ENCODE assay signal across 22 cellular contexts in the genomic region with DNA sequence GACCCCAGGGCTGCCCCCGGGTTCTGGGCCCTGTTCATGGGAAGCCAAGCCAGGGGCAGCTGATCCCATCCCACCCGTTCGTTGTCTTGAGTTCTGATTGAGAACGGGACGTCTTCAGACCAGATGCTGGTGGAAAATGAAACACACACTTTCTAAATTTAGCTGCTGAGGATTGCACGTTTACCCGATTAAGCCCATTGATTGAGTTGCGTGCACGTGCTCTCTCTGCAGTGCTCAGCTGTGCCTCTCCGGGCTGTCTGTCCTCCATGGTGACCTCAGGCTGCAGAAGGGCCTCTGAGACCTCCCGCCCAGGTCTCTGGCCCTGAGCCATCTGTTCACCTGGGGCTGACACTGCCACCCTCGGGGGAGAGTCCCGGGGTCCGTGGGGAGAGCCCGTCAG. TPM values are rescaled to one million over a fixed set of nuclear protein-coding genes. Genes with fewer than 3 reads are reported as not detected.
DNase-seq lines count a peak whose midpoint lies in the region; ATAC-seq, FAIRE-seq and TF ChIP-seq lines count a peak whose summit lies in the region.
"Had no signal": no experiment of that assay in that cellular context is flagged by ENCODE, and none has a peak within 500 bp of the region (broad histone marks: within the 10 kb centered on the region; RNA-seq: fewer than 3 reads in every experiment).

No MANE protein-coding gene starts in this region.

- H3K4ac ChIP-seq in neuronal stem cell (ENCODE audit: low read length), result no peak overlapping the region

- no CpG with 5 or more reads among the region's 15 CpGs for WGBS in neuronal stem cell (ENCODE audit: extremely low coverage in 2 of 2, insufficient read length in 2 of 2, insufficient replicate concordance in 1 of 2), 2 donors
- 82 to 92% methylated on average over 9 to 13 of the region's 15 CpGs for WGBS in thyroid gland, 2 donors

- H2BK120ac ChIP-seq in neuronal stem cell (ENCODE audit: low read depth, low read length), result no peak overlapping the region

- no peak overlapping the region for H2AFZ ChIP-seq in neuronal stem cell (ENCODE audit: low read length)
- H2AFZ ChIP-seq: PC-9 had no signal

- no peaks in the 10 kb centered on the region for H3K36me3 ChIP-seq in WERI-Rb-1
- H3K36me3 ChIP-seq in neuronal stem cell (replicated peaks in 1 of 2; ENCODE audit: control insufficient read depth in 2 of 2, insufficient read depth in 2 of 2, low read length in 2 of 2), result no peaks in the 10 kb centered on the region
- no peaks in the 10 kb centered on the region for H3K36me3 ChIP-seq in thyroid gland

- H3K14ac ChIP-seq in neuronal stem cell (ENCODE audit: low read length), result peak overlapping the region; percentile 82

- H3K4me2 ChIP-seq in neuronal stem cell (ENCODE audit: insufficient read depth, low read length, poor library complexity, severe bottlenecking), result no peak overlapping the region
- H3K4me2 ChIP-seq: PC-9 had no signal

- H2BK12ac ChIP-seq in neuronal stem cell (ENCODE audit: low read length), result no peak overlapping the region

- TF ChIP-seq CTCF in WERI-Rb-1 (IDR thresholded peaks at IDR 0.05; ENCODE audit: low read depth, low read length) (no peak), thyroid gland (IDR thresholded peaks at IDR 0.05) (no peak)

- H3K4me1 ChIP-seq in neuronal stem cell (ENCODE audit: control insufficient read depth in 2 of 2, insufficient read depth in 1 of 2, low read depth in 1 of 2, low read length in 2 of 2) (peaks cover 3 to 9% of the 10 kb centered on the region in 2 donors), thyroid gland (no peaks in the 10 kb centered on the region)

- H3K18ac ChIP-seq in neuronal stem cell (ENCODE audit: low read length), result peak overlapping the region; percentile 38

- H3K4me3 ChIP-seq in WERI-Rb-1 (ENCODE audit: low read depth, low read length) (no peak overlapping the region), neuronal stem cell (ENCODE audit: low read length in 2 of 2) (no peak overlapping the region), thyroid gland (replicated peaks in 1 of 3) (no peak overlapping the region)
- H3K4me3 ChIP-seq: PC-9 had no signal

- no peak overlapping the region for H3K9ac ChIP-seq in neuronal stem cell (ENCODE audit: low read depth, low read length, poor library complexity)

- H2BK15ac ChIP-seq in neuronal stem cell (ENCODE audit: low read length), result peak overlapping the region; percentile 98

- H3K27ac ChIP-seq in WERI-Rb-1 (0 out of 2 replicates have a peak overlapping the region, but pooled peaks have one; percentile 23), neuronal stem cell (replicated peaks; ENCODE audit: low read length) (no peak overlapping the region), thyroid gland (no peak overlapping the region)
- H3K27ac ChIP-seq: HL-60, PC-9 had no signal

- H4K91ac ChIP-seq in neuronal stem cell (ENCODE audit: low read depth, low read length, poor library complexity), result no peak overlapping the region

- no peak for TF ChIP-seq POLR2A in thyroid gland (IDR thresholded peaks at IDR 0.05)

- H3K27me3 ChIP-seq in WERI-Rb-1 (ENCODE audit: insufficient read depth, low read depth, severe bottlenecking), result peaks cover 10% of the 10 kb centered on the region
- H3K27me3 ChIP-seq in neuronal stem cell (ENCODE audit: control insufficient read depth in 3 of 3, insufficient read depth in 3 of 3, low read depth in 1 of 3, low read length in 3 of 3), result peaks cover 0 to 77% (median 14%) of the 10 kb centered on the region in 3 experiments
- peaks cover 5% of the 10 kb centered on the region for H3K27me3 ChIP-seq in thyroid gland

- intact Hi-C loops in thyroid gland (cut with DNase I), result no loop called here

- H2BK5ac ChIP-seq in neuronal stem cell (ENCODE audit: low read length), result peak overlapping the region; percentile 96

- H3K9me3 ChIP-seq in WERI-Rb-1 (ENCODE audit: severe bottlenecking), result no peaks in the 10 kb centered on the region
- no peaks in the 10 kb centered on the region for H3K9me3 ChIP-seq in neuronal stem cell (replicated peaks in 1 of 2; ENCODE audit: control insufficient read depth in 2 of 2, insufficient read depth in 1 of 2, low read depth in 1 of 2, low read length in 2 of 2)
- no peaks in the 10 kb centered on the region for H3K9me3 ChIP-seq in thyroid gland

- peak overlapping the region; percentile 90 for H2AK5ac ChIP-seq in neuronal stem cell (ENCODE audit: low read depth, low read length)

- no peak for DNase-seq in GM18507 (ENCODE audit: extremely low spot score, insufficient read length, low read depth)
- DNase-seq in NCI-H1694 (lab: John Stamatoyannopoulos, UW), result peak; percentile 14
- peak; percentile 44 for DNase-seq in WERI-Rb-1
- DNase-seq in neuronal stem cell (ENCODE audit: low spot score), result no peak
- no peak for DNase-seq in thyroid gland
- DNase-seq: CD4-positive, CD25-positive, alpha-beta regulatory T cell; DMS53; Karpas-422; NCI-H1105 treated with DMSO at 0.1 percent for 48 hours; NCI-H146; NCI-H2029 treated with DMSO at 0.1 percent for 48 hours; NCI-H345; NCI-H510A treated with DMSO at 0.1 percent for 48 hours; PC-9; SHP77 treated with DMSO at 0.1 percent for 48 hours; T-helper 1 cell had no signal

- no peak for ATAC-seq in HG02759 (IDR thresholded peaks at IDR 0.05; ENCODE audit: unreplicated experiment)
- no peak for ATAC-seq in GM18511 (IDR thresholded peaks at IDR 0.05; ENCODE audit: unreplicated experiment)
- ATAC-seq: HCT116 had no signal

- H4K8ac ChIP-seq in neuronal stem cell (ENCODE audit: low read depth, low read length), result no peak overlapping the region

- peak overlapping the region; percentile 55 for H3K23ac ChIP-seq in neuronal stem cell (ENCODE audit: low read depth, low read length, poor library complexity)

- FAIRE-seq in GM18507 (lab: Jason Lieb, UNC), result peak; percentile 58
- FAIRE-seq: D721Med had no signal

- H3K79me1 ChIP-seq in neuronal stem cell (ENCODE audit: low read depth, low read length), result peaks cover 6% of the 10 kb centered on the region

RNA-seq across cellular contexts. Expression of a gene that starts 27.0 kb away (rescaled TPM):
- polyA plus RNA-seq in neuronal stem cell (2013, experiment 1 of 2), result 12.4 TPM
- polyA plus RNA-seq in neuronal stem cell (2013, experiment 2 of 2), result 12.5 TPM
- 10 to 100 TPM; 25.0 to 35.2 (median 33.5) TPM for total RNA-seq in thyroid gland

RNA-seq across cellular contexts. Expression of a gene that starts 36.7 kb away (rescaled TPM):
- polyA plus RNA-seq in neuronal stem cell (2013, experiment 1 of 2), result 4.2 TPM
- polyA plus RNA-seq in neuronal stem cell (2013, experiment 2 of 2), result 4.0 TPM
- total RNA-seq in thyroid gland, result 1 to 10 TPM in 2 of 4 donors, under 1 TPM in 2; 0.29 to 2.2 (median 0.76) TPM
- total RNA-seq: Daoy had no signal

RNA-seq across cellular contexts. Expression of a gene that starts 47.7 kb away (rescaled TPM):
- polyA plus RNA-seq in neuronal stem cell (2013, experiment 1 of 2), result 63.2 TPM
- polyA plus RNA-seq in neuronal stem cell (2013, experiment 2 of 2), result 64.3 TPM
- 100 to 1,000 TPM in 1 of 4 donors, 10 to 100 TPM in 3; 73.5 to 101 (median 83.7) TPM for total RNA-seq in thyroid gland

RNA-seq across cellular contexts. Expression of a gene that starts 48.0 kb away (rescaled TPM):
- polyA plus RNA-seq in neuronal stem cell (2013, experiment 1 of 2), result 7.1 TPM
- 7.9 TPM for polyA plus RNA-seq in neuronal stem cell (2013, experiment 2 of 2)
- 10 to 100 TPM; 23.3 to 45.3 (median 33.8) TPM for total RNA-seq in thyroid gland

Comparison
In these comparisons a context has a peak if more than half of its experiments do, and no peak if none do; other contexts are left out.
1. DNase-seq: peak in NCI-H1694 (single experiment) and WERI-Rb-1 (single experiment); none in GM18507 (single experiment), neuronal stem cell (single experiment) and thyroid gland (0 of 2).